Comparison of ENCODE assay signal across 24 cellular contexts in genomic region chr16:2082983-2083364, GRCh38. TPM values are rescaled to one million over a fixed set of nuclear protein-coding genes. Genes with fewer than 3 reads are reported as not detected.
DNase-seq lines count a peak whose midpoint lies in the region; ATAC-seq and TF ChIP-seq lines count a peak whose summit lies in the region.
"Had no signal": no experiment of that assay in that cellular context is flagged by ENCODE, and none has a peak within 500 bp of the region (broad histone marks: within the 10 kb centered on the region; RNA-seq: fewer than 3 reads in every experiment).

No MANE protein-coding gene starts in this region.

- peaks cover 13 to 67% (median 21%) of the 10 kb centered on the region in 3 donors for H3K4me1 ChIP-seq in esophagus squamous epithelium
- peaks cover 4% of the 10 kb centered on the region for H3K4me1 ChIP-seq in rectal smooth muscle tissue (ENCODE audit: control insufficient read depth, insufficient read depth, low read length)

- H3K9ac ChIP-seq in rectal smooth muscle tissue (ENCODE audit: low read length) = no peak overlapping the region
- H3K9ac ChIP-seq: KMS-11 had no signal

- TF ChIP-seq POLR2A in esophagus squamous epithelium (IDR thresholded peaks at IDR 0.05) = no peak

- H3K36me3 Mint-ChIP-seq in activated naive CD4-positive, alpha-beta T cell treated with anti-CD3 and anti-CD28 coated beads, Interleukin-2, amount 50 U/mL, for 72 hours = no peaks in the 10 kb centered on the region
- H3K36me3 Mint-ChIP-seq: activated CD8-positive, alpha-beta memory T cell treated with anti-CD3 and anti-CD28 coated beads, Interleukin-2, amount 10 ng/mL, durations not matched to agents 7 days and 5 days; activated naive CD4-positive, alpha-beta T cell treated with anti-CD3 and anti-CD28 coated beads, Interleukin-2, amount 50 U/mL, for 24 hours; natural killer cell had no signal

- H3K27ac ChIP-seq in RWPE1 (peak overlapping the region; percentile 57), esophagus squamous epithelium (peak overlapping the region in 3 of 4 donors; percentile 60 to 61 (median 60)), rectal smooth muscle tissue (ENCODE audit: low read depth, low read length) (peak overlapping the region; percentile 55)
- H3K27ac ChIP-seq: 22Rv1, KMS-11 had no signal

- WGBS in esophagus squamous epithelium, 2 donors = 44% methylated on average over 7 of the region's 16 CpGs; no CpG with 5 or more reads in 1 of the 2 donors

- H3K4me3 ChIP-seq in esophagus squamous epithelium (no peak overlapping the region), rectal smooth muscle tissue (ENCODE audit: low read length) (no peak overlapping the region)
- H3K4me3 ChIP-seq: tibial nerve had no signal

- TF ChIP-seq CTCF in RWPE1 (conservative IDR thresholded peaks at IDR 0.05; ENCODE audit: low read depth) = no peak
- TF ChIP-seq CTCF in esophagus squamous epithelium (IDR thresholded peaks at IDR 0.05) = no peak

- DNase-seq in activated naive CD4-positive, alpha-beta T cell treated with anti-CD3 and anti-CD28 coated beads, Interleukin-2, amount 50 U/mL, for 72 hours (ENCODE audit: low spot score in 2 of 2) = no peak
- no peak for DNase-seq in activated naive CD4-positive, alpha-beta T cell (lab: John Stamatoyannopoulos, UW)
- no peak for DNase-seq in RWPE1 (ENCODE audit: low spot score)
- no peak for DNase-seq in esophagus squamous epithelium (lab: John Stamatoyannopoulos, UW)
- DNase-seq: activated CD4-positive, alpha-beta T cell treated with anti-CD3 and anti-CD28 coated beads for 36 hours; activated CD8-positive, alpha-beta memory T cell treated with anti-CD3 and anti-CD28 coated beads, Interleukin-2, amount 10 ng/mL, durations not matched to agents 7 days and 5 days; effector CD8-positive, alpha-beta T cell; mesendoderm; natural killer cell; NCI-H1092 treated with DMSO at 0.1 percent for 48 hours; NCI-H226; SHP77 treated with DMSO at 0.1 percent for 48 hours; small intestine; stimulated activated naive B cell treated with anti-CD40 and anti-IgM and Interleukin-4, amounts not matched to agents 10 μg/mL and 1 μg/mL and 100 μg/mL, for 72 hours had no signal

- intact Hi-C loops in esophagus squamous epithelium (cut with DNase I) = no loop called here

- H3K27me3 ChIP-seq in esophagus squamous epithelium (no peaks in the 10 kb centered on the region), rectal smooth muscle tissue (ENCODE audit: control insufficient read depth, insufficient read depth, low read length) (no peaks in the 10 kb centered on the region)
- H3K27me3 ChIP-seq: tibial nerve had no signal

- ATAC-seq in activated naive CD4-positive, alpha-beta T cell treated with anti-CD3 and anti-CD28 coated beads, Interleukin-2, amount 50 U/mL, for 72 hours = no peak
- ATAC-seq in HG03439 (IDR thresholded peaks at IDR 0.05; ENCODE audit: unreplicated experiment) (no peak), GM21717 (IDR thresholded peaks at IDR 0.05; ENCODE audit: unreplicated experiment) (no peak), GM21423 (IDR thresholded peaks at IDR 0.05; ENCODE audit: unreplicated experiment) (no peak)
- ATAC-seq: activated CD4-positive, alpha-beta T cell treated with anti-CD3 and anti-CD28 coated beads for 36 hours; activated CD8-positive, alpha-beta memory T cell treated with anti-CD3 and anti-CD28 coated beads, Interleukin-2, amount 10 ng/mL, durations not matched to agents 7 days and 5 days; HCT116; natural killer cell; stimulated activated naive B cell treated with anti-CD40 and anti-IgM and Interleukin-4, amounts not matched to agents 10 μg/mL and 1 μg/mL and 100 μg/mL, for 72 hours had no signal

- CTCF ChIA-PET in RWPE1 (lab: Yijun Ruan, JAX) = interaction anchor here (0.6 kb wide), 2 partner anchors 10 to 55 kb away, joined by 3 to 5 read pairs; no protein-coding TSS in a partner anchor

- no peaks in the 10 kb centered on the region for H3K9me3 ChIP-seq in esophagus squamous epithelium
- H3K9me3 ChIP-seq: tibial nerve had no signal

- peak overlapping the region; percentile 22 to 72 for H3K27ac Mint-ChIP-seq in activated naive CD4-positive, alpha-beta T cell treated with anti-CD3 and anti-CD28 coated beads, Interleukin-2, amount 50 U/mL, for 72 hours
- H3K27ac Mint-ChIP-seq: activated CD4-positive, alpha-beta T cell treated with anti-CD3 and anti-CD28 coated beads for 36 hours; activated CD8-positive, alpha-beta memory T cell treated with anti-CD3 and anti-CD28 coated beads, Interleukin-2, amount 10 ng/mL, durations not matched to agents 7 days and 5 days; activated naive CD4-positive, alpha-beta T cell treated with anti-CD3 and anti-CD28 coated beads, Interleukin-2, amount 50 U/mL, for 24 hours; activated T-helper 1 cell treated with anti-CD3 and anti-CD28 coated beads, Interleukin-12 subunit alpha, Interleukin-12 subunit beta, Interleukin-2, Interleukin-4 antibody, amounts not matched to agents 30 ng/mL and 10 ng/mL and 1 ng/mL, durations not matched to agents 14 hours and 24 hours and 36 hours; natural killer cell; stimulated activated naive B cell treated with anti-CD40 and anti-IgM and Interleukin-4, amounts not matched to agents 10 μg/mL and 1 μg/mL and 100 μg/mL, for 72 hours had no signal

- no peaks in the 10 kb centered on the region for H3K9me3 Mint-ChIP-seq in activated naive CD4-positive, alpha-beta T cell treated with anti-CD3 and anti-CD28 coated beads, Interleukin-2, amount 50 U/mL, for 72 hours
- H3K9me3 Mint-ChIP-seq: activated naive CD4-positive, alpha-beta T cell treated with anti-CD3 and anti-CD28 coated beads, Interleukin-2, amount 50 U/mL, for 24 hours; activated T-helper 1 cell treated with anti-CD3 and anti-CD28 coated beads, Interleukin-12 subunit alpha, Interleukin-12 subunit beta, Interleukin-2, Interleukin-4 antibody, amounts not matched to agents 30 ng/mL and 10 ng/mL and 1 ng/mL, durations not matched to agents 14 hours and 24 hours and 36 hours; natural killer cell; stimulated activated naive B cell treated with anti-CD40 and anti-IgM and Interleukin-4, amounts not matched to agents 10 μg/mL and 1 μg/mL and 100 μg/mL, for 72 hours had no signal

- H3K36me3 ChIP-seq in esophagus squamous epithelium (peaks cover 25 to 100% (median 39%) of the 10 kb centered on the region in 3 donors), rectal smooth muscle tissue (ENCODE audit: control insufficient read depth, insufficient read depth, low read length) (peaks cover 31% of the 10 kb centered on the region)

- POLR2A ChIA-PET in RWPE1 (lab: Yijun Ruan, JAX; ENCODE audit: low non-redundant PET) = no interaction called here

RNA-seq across cellular contexts. Expression of gene TSC2, which starts 35.2 kb away (rescaled TPM):
- 100 to 1,000 TPM in 1 of 2 donors, 10 to 100 TPM in 1; 70.5 to 121 TPM for total RNA-seq in activated naive CD4-positive, alpha-beta T cell treated with anti-CD3 and anti-CD28 coated beads, Interleukin-2, amount 50 U/mL, for 72 hours
- 10 to 100 TPM; 22.8 to 79.7 (median 41.2) TPM for total RNA-seq in esophagus squamous epithelium

RNA-seq across cellular contexts. Expression of gene NTHL1, which starts 35.3 kb away (rescaled TPM):
- total RNA-seq in activated naive CD4-positive, alpha-beta T cell treated with anti-CD3 and anti-CD28 coated beads, Interleukin-2, amount 50 U/mL, for 72 hours = 10 to 100 TPM; 21.6 to 25.3 TPM
- 10 to 100 TPM in 2 of 4 donors, 1 to 10 TPM in 2; 7.8 to 26.0 (median 10.0) TPM for total RNA-seq in esophagus squamous epithelium

RNA-seq across cellular contexts. Expression of gene PKD1, which starts 52.7 kb away (rescaled TPM):
- 10 to 100 TPM; 77.0 to 87.6 TPM for total RNA-seq in activated naive CD4-positive, alpha-beta T cell treated with anti-CD3 and anti-CD28 coated beads, Interleukin-2, amount 50 U/mL, for 72 hours
- 100 to 1,000 TPM in 1 of 4 donors, 10 to 100 TPM in 3; 34.1 to 123 (median 64.1) TPM for total RNA-seq in esophagus squamous epithelium

RNA-seq across cellular contexts. Expression of gene NHERF2, which starts 56.3 kb away (rescaled TPM):
- total RNA-seq in activated naive CD4-positive, alpha-beta T cell treated with anti-CD3 and anti-CD28 coated beads, Interleukin-2, amount 50 U/mL, for 72 hours = 1 to 10 TPM in 1 of 2 donors, under 1 TPM in 1; 0.82 to 3.7 TPM
- 10 to 100 TPM; 11.6 to 31.7 (median 16.5) TPM for total RNA-seq in esophagus squamous epithelium
